9 cellular contexts compared by ENCODE assay signal in genomic region chr1:28235746-28236655, GRCh38. TPM values are rescaled to one million over a fixed set of nuclear protein-coding genes. Genes with fewer than 3 reads are reported as not detected.
DNase-seq lines count a peak whose midpoint lies in the region; ATAC-seq, FAIRE-seq and TF ChIP-seq lines count a peak whose summit lies in the region.
"Had no signal": no experiment of that assay in that cellular context is flagged by ENCODE, and none has a peak within 500 bp of the region (broad histone marks: within the 10 kb centered on the region; RNA-seq: fewer than 3 reads in every experiment).

TSS of gene ATP5IF1 (plus strand) at chr1:28236124. CDS start at chr1:28236184, 60 bp downstream.

- TF ChIP-seq CTCF in BE2C (IDR thresholded peaks at IDR 0.05; ENCODE audit: low read depth, low read length) (no peak), choroid plexus epithelial cell (conservative IDR thresholded peaks at IDR 0.05; ENCODE audit: low read depth, low read length) (no peak)

- H3K4me3 ChIP-seq in BE2C (ENCODE audit: low read depth, low read length) (peak within 1 kb of the TSS; percentile 85), choroid plexus epithelial cell (ENCODE audit: low read depth, low read length) (peak within 1 kb of the TSS; percentile 100)

- no peaks in the 10 kb centered on the region for H3K27me3 ChIP-seq in BE2C

- peak; percentile 85 for ATAC-seq in HG03442 (IDR thresholded peaks at IDR 0.05; ENCODE audit: unreplicated experiment)

- H3K4me1 ChIP-seq in BE2C, result no peaks in the 10 kb centered on the region

- FAIRE-seq in GM19239 (lab: Jason Lieb, UNC), result peak; percentile 92
- FAIRE-seq: islet of Langerhans had no signal

- peak; percentile 92 for DNase-seq in BE2C
- peak; percentile 90 for DNase-seq in GM19239 (ENCODE audit: insufficient read length, low spot score)
- DNase-seq in NCI-H510A treated with DMSO at 0.1 percent for 48 hours (lab: John Stamatoyannopoulos, UW), result peak; percentile 100
- peak; percentile 90 to 91 for DNase-seq in activated CD4-positive, alpha-beta T cell treated with anti-CD3 and anti-CD28 coated beads for 24 hours (ENCODE audit: low read depth in 2 of 2)
- DNase-seq in choroid plexus epithelial cell (ENCODE audit: low read depth), result peak; percentile 99
- peak; percentile 99 for DNase-seq in kidney glomerular epithelial cell (lab: John Stamatoyannopoulos, UW)
- peak; percentile 80 to 84 for DNase-seq in stimulated activated CD4-positive, alpha-beta T cell treated with anti-CD3 and anti-CD28 coated beads, Interleukin-1b, Interleukin-23, amount 100 ng/mL, for 1 hour (ENCODE audit: low read depth in 2 of 2)

- peaks cover 2% of the 10 kb centered on the region; the same call in 1 of the 2 replicates for H3K36me3 ChIP-seq in BE2C

- no peaks in the 10 kb centered on the region for H3K9me3 ChIP-seq in BE2C

RNA-seq across cellular contexts. Expression of gene ATP5IF1, which starts in this region (rescaled TPM):
- 262 TPM for polyA plus RNA-seq in BE2C (2012; ENCODE audit: insufficient read depth, insufficient read length, low read depth)

Comparison
In these comparisons a context has a peak if more than half of its experiments do, and no peak if none do; other contexts are left out.
1. Peak in every context shown above with its lines: DNase-seq, ATAC-seq and H3K4me3 ChIP-seq.